8 cellular contexts compared by ENCODE assay signal in the genomic region with DNA sequence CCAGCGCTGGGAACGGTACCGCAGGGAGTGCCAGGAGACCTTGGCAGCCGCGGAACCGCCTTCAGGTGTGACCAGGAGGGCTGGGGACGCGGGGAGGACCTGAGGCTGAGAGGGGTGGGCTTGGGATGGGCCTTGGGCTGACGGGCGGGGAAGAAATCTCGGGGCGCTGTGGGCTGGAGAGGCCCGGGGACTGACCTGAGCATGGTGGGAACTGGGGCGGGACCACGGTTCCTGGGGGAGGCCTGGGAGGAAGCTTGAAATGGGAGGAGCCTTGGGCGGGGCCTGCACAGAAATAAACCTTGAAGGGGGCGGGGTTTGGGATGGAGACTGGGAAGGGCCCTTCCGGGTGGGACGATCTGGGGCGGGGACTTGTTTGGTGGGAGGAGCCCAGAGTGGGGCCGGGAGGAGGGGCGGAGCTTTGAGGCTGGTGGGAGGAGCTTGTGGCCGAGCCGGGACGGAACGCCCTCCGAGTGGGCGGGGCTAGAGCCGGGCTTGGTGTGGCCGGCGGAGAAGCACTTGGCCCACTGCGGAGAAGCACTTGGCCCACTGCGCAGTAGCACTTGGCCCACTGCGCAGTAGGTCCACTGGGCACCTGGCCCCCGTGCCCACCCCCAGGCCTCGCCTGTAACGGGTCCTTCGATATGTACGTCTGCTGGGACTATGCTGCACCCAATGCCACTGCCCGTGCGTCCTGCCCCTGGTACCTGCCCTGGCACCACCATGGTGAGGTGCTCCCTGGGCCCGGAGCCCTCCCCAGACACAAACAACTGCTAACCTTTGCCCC. TPM values are rescaled to one million over a fixed set of nuclear protein-coding genes. Genes with fewer than 3 reads are reported as not detected.
DNase-seq lines count a peak whose midpoint lies in the region; ATAC-seq, FAIRE-seq and TF ChIP-seq lines count a peak whose summit lies in the region.

No MANE protein-coding gene starts in this region.

- H3K36me3 ChIP-seq in cardiac muscle cell = no peaks in the 10 kb centered on the region
- H3K36me3 ChIP-seq in pancreas = no peaks in the 10 kb centered on the region
- no peaks in the 10 kb centered on the region for H3K36me3 ChIP-seq in tibial artery

- H3K27me3 ChIP-seq in cardiac muscle cell = no peaks in the 10 kb centered on the region
- H3K27me3 ChIP-seq in pancreas = no peaks in the 10 kb centered on the region
- peaks cover 8 to 91% of the 10 kb centered on the region in 2 donors for H3K27me3 ChIP-seq in tibial artery

- H3K9me3 Mint-ChIP-seq in activated naive CD8-positive, alpha-beta T cell treated with anti-CD3 and anti-CD28 coated beads for 36 hours = peaks cover 1% of the 10 kb centered on the region

- ATAC-seq in HG02973 (IDR thresholded peaks at IDR 0.05; ENCODE audit: unreplicated experiment) (peak; percentile 44), pancreas (peak; percentile 80 to 87 (median 84))

- peak overlapping the region; percentile 53 for H3K4me3 Mint-ChIP-seq in activated naive CD8-positive, alpha-beta T cell treated with anti-CD3 and anti-CD28 coated beads for 36 hours

- H3K36me3 Mint-ChIP-seq in activated naive CD8-positive, alpha-beta T cell treated with anti-CD3 and anti-CD28 coated beads for 36 hours = no peaks in the 10 kb centered on the region

- intact Hi-C loops in pancreas (cut with DNase I) = no loop called here
- intact Hi-C loops in tibial artery (cut with DNase I; ENCODE audit: low total_unique reads) = no loop called here

- TF ChIP-seq CTCF in cardiac muscle cell (IDR thresholded peaks at IDR 0.05; ENCODE audit: low read depth, low read length) (no peak), pancreas (IDR thresholded peaks at IDR 0.05) (no peak), tibial artery (IDR thresholded peaks at IDR 0.05) (no peak)

- H3K4me3 ChIP-seq in cardiac muscle cell (peak overlapping the region; percentile 14), pancreas (peak overlapping the region in 2 of 4 donors; percentile 20 to 44), tibial artery (no peak overlapping the region)

- no peaks in the 10 kb centered on the region for H3K4me1 ChIP-seq in cardiac muscle cell (ENCODE audit: low read depth)
- no peaks in the 10 kb centered on the region for H3K4me1 ChIP-seq in pancreas
- peaks cover 0 to 31% (median 24%) of the 10 kb centered on the region in 4 donors for H3K4me1 ChIP-seq in tibial artery

- DNase-seq in NCI-H1436 (lab: John Stamatoyannopoulos, UW) (peak; percentile 73), NCI-H1436 treated with DMSO at 0.1 percent for 48 hours (lab: John Stamatoyannopoulos, UW) (no peak), OCI-M1 (lab: John Stamatoyannopoulos, UW) (peak; percentile 96), cardiac muscle cell (ENCODE audit: low read depth in 1 of 2, low spot score in 1 of 2) (peak; percentile 89 to 95), pancreas (peak; percentile 90 to 98 (median 95)), tibial artery (no peak)
- peak; percentile 75 for DNase-seq in activated naive CD8-positive, alpha-beta T cell treated with anti-CD3 and anti-CD28 coated beads for 36 hours

- H3K27ac ChIP-seq in cardiac muscle cell = no peak overlapping the region
- H3K27ac ChIP-seq in pancreas = peak overlapping the region in 3 of 4 donors; percentile 38 to 65 (median 50)
- no peak overlapping the region for H3K27ac ChIP-seq in tibial artery

- WGBS in pancreas, 2 donors = 16 to 17% methylated on average over 37 to 42 of the region's 42 CpGs

- peaks cover 24% of the 10 kb centered on the region for H3K4me1 Mint-ChIP-seq in activated naive CD8-positive, alpha-beta T cell treated with anti-CD3 and anti-CD28 coated beads for 36 hours

- FAIRE-seq in pancreas (lab: Jason Lieb, UNC) = no peak

- H3K27ac Mint-ChIP-seq in activated naive CD8-positive, alpha-beta T cell treated with anti-CD3 and anti-CD28 coated beads for 36 hours = no peak overlapping the region

- peaks cover 23% of the 10 kb centered on the region for H3K27me3 Mint-ChIP-seq in activated naive CD8-positive, alpha-beta T cell treated with anti-CD3 and anti-CD28 coated beads for 36 hours

- H3K9me3 ChIP-seq in cardiac muscle cell (ENCODE audit: low read depth) = no peaks in the 10 kb centered on the region
- no peaks in the 10 kb centered on the region for H3K9me3 ChIP-seq in pancreas
- H3K9me3 ChIP-seq in tibial artery = no peaks in the 10 kb centered on the region

RNA-seq across cellular contexts. Expression of a gene that starts 2.8 kb away (rescaled TPM):
- total RNA-seq in activated naive CD8-positive, alpha-beta T cell treated with anti-CD3 and anti-CD28 coated beads for 36 hours = 1 to 10 TPM; 1.4 to 1.7 TPM
- 10.8 and 23.6 TPM in 2 replicates for total RNA-seq in cardiac muscle cell
- polyA plus RNA-seq in cardiac muscle cell = 12.8 and 14.9 TPM in 2 replicates
- total RNA-seq in pancreas = 10 to 100 TPM in 1 of 6 donors, 1 to 10 TPM in 5; 2.6 to 10.1 (median 6.6) TPM
- 10 to 100 TPM; 28.7 to 49.0 TPM for polyA plus RNA-seq in pancreas

RNA-seq across cellular contexts. Expression of a gene that starts 20.9 kb away (rescaled TPM):
- total RNA-seq in activated naive CD8-positive, alpha-beta T cell treated with anti-CD3 and anti-CD28 coated beads for 36 hours = 100 to 1,000 TPM; 818 to 852 TPM
- total RNA-seq in cardiac muscle cell (258 and 298 TPM in 2 replicates), pancreas (100 to 1,000 TPM in 5 of 6 donors, 10 to 100 TPM in 1; 77.6 to 141 (median 133) TPM)
- polyA plus RNA-seq in cardiac muscle cell (696 and 731 TPM in 2 replicates), pancreas (100 to 1,000 TPM; 125 to 183 TPM)

RNA-seq across cellular contexts. Expression of a gene that starts 21.6 kb away (rescaled TPM):
- 10 to 100 TPM; 16.4 to 16.7 TPM for total RNA-seq in activated naive CD8-positive, alpha-beta T cell treated with anti-CD3 and anti-CD28 coated beads for 36 hours
- total RNA-seq in cardiac muscle cell (22.2 and 31.1 TPM in 2 replicates), pancreas (1 to 10 TPM; 3.4 to 6.3 (median 4.9) TPM)
- polyA plus RNA-seq in cardiac muscle cell (12.3 and 14.6 TPM in 2 replicates), pancreas (1 to 10 TPM; 5.5 to 7.3 TPM)

RNA-seq across cellular contexts. Expression of a gene that starts 31.7 kb away (rescaled TPM):
- total RNA-seq in activated naive CD8-positive, alpha-beta T cell treated with anti-CD3 and anti-CD28 coated beads for 36 hours = 10 to 100 TPM; 94.4 to 98.8 TPM
- 24.7 and 41.0 TPM in 2 replicates for total RNA-seq in cardiac muscle cell
- polyA plus RNA-seq in cardiac muscle cell = 26.2 and 39.7 TPM in 2 replicates
- 10 to 100 TPM; 20.9 to 51.2 (median 28.3) TPM for total RNA-seq in pancreas
- polyA plus RNA-seq in pancreas = 10 to 100 TPM; 47.8 to 51.0 TPM

RNA-seq across cellular contexts. Expression of a gene that starts 59.8 kb away (rescaled TPM):
- total RNA-seq in activated naive CD8-positive, alpha-beta T cell treated with anti-CD3 and anti-CD28 coated beads for 36 hours = 10 to 100 TPM; 25.5 to 29.6 TPM
- total RNA-seq in cardiac muscle cell (34.8 and 48.2 TPM in 2 replicates), pancreas (10 to 100 TPM in 4 of 6 donors, 1 to 10 TPM in 2; 6.7 to 11.3 (median 10.7) TPM)
- polyA plus RNA-seq in cardiac muscle cell (39.3 and 42.5 TPM in 2 replicates), pancreas (1 to 10 TPM; 8.3 to 8.7 TPM)

Comparison
In these comparisons a context has a peak if more than half of its experiments do, and no peak if none do; other contexts are left out.
1. DNase-seq: peak in NCI-H1436 (single experiment), OCI-M1 (single experiment), activated naive CD8-positive, alpha-beta T cell treated with anti-CD3 and anti-CD28 coated beads for 36 hours (single experiment), cardiac muscle cell (2 of 2) and pancreas (6 of 6); none in NCI-H1436 treated with DMSO at 0.1 percent for 48 hours (single experiment) and tibial artery (0 of 2).
2. H3K27ac ChIP-seq: peak in pancreas (3 of 4); none in cardiac muscle cell (single experiment) and tibial artery (0 of 2).